2 cellular contexts compared by ENCODE assay signal in genomic region chr14:31954991-31955390, GRCh38.
A peak's percentile ranks its signal among the peaks of the same experiment; 100 is the strongest.
TF ChIP-seq lines count a peak whose summit lies in the region.

No MANE protein-coding gene starts in this region.

TF ChIP-seq in SK-N-SH, 30 proteins besides CTCF, POLR2A, EP300 and RAD21 (continued from another document):
- TF ChIP-seq FOSL2 (IDR thresholded peaks at IDR 0.05; ENCODE audit: borderline replicate concordance, low read depth): peak; percentile 9; the same call in 1 of the 2 replicates
TF ChIP-seq in SK-N-SH: peak in this region for 1.

TF ChIP-seq in SK-N-SH treated with all-trans-retinoic acid at 6 μM for 48 hours, 23 proteins besides CTCF, POLR2A, EP300 and RAD21 (continued from another document):
- TF ChIP-seq TSHZ2 (CRISPR knock-in tag; IDR thresholded peaks at IDR 0.05): no peak
- no peak for TF ChIP-seq BACH2 (CRISPR knock-in tag; IDR thresholded peaks at IDR 0.05; ENCODE audit: borderline replicate concordance)
- TF ChIP-seq, protein P1, sequence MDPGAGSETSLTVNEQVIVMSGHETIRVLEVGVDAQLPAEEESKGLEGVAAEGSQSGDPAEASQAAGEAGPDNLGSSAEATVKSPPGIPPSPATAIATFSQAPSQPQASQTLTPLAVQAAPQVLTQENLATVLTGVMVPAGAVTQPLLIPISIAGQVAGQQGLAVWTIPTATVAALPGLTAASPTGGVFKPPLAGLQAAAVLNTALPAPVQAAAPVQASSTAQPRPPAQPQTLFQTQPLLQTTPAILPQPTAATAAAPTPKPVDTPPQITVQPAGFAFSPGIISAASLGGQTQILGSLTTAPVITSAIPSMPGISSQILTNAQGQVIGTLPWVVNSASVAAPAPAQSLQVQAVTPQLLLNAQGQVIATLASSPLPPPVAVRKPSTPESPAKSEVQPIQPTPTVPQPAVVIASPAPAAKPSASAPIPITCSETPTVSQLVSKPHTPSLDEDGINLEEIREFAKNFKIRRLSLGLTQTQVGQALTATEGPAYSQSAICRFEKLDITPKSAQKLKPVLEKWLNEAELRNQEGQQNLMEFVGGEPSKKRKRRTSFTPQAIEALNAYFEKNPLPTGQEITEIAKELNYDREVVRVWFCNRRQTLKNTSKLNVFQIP (CRISPR knock-in tag; IDR thresholded peaks at IDR 0.05; ENCODE audit: borderline replicate concordance, low read depth): no peak
- TF ChIP-seq TCF4 (CRISPR knock-in tag; IDR thresholded peaks at IDR 0.05; ENCODE audit: borderline replicate concordance): no peak
- no peak for TF ChIP-seq ZFP3 (CRISPR knock-in tag; IDR thresholded peaks at IDR 0.05)
